ENCODE assay signal across 21 cellular contexts in the genomic region with DNA sequence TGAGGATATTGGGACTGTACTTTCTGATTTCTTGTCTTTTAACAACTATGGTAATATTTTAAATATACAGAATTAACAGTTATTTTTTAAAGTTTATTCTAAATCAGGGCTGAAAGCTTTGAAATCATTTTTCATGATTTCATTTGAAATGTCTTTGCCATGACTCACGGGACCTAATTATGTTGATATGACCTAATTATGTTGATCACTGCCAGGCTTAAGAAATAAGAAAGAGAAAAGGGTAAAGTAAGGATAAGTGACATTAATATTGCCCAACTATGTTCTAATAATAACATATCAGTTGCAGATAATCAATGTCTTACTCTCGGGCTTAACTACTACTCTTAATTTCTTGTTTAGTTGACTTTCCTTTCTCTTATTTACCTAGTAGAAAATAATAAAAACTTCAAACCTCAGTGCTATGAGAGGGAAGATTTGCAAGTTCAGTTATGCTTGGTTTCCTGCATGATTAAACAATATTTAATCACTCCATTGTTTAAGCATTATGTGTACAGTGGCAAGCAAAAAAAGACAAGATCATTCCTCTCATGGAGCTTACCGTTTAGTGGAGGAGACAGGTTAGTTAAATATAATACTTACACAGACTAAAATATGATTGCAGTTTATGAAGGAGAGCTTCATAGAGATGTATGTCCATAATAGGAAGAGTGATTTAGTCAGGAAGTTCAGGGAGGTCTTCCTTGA.
DNase-seq lines count a peak whose midpoint lies in the region; ATAC-seq, FAIRE-seq and TF ChIP-seq lines count a peak whose summit lies in the region.
"Had no signal": no experiment of that assay in that cellular context is flagged by ENCODE, and none has a peak within 500 bp of the region (broad histone marks: within the 10 kb centered on the region; RNA-seq: fewer than 3 reads in every experiment).

No MANE protein-coding gene starts in this region.

- peaks cover 2% of the 10 kb centered on the region for H3K36me3 Mint-ChIP-seq in T-helper 17 cell (ENCODE audit: low read depth)

- H3K9ac ChIP-seq in fibroblast of lung (ENCODE audit: insufficient read depth, low read length): no peak overlapping the region

- peaks cover 4% of the 10 kb centered on the region for H3K36me3 ChIP-seq in fibroblast of lung (ENCODE audit: control insufficient read depth, insufficient read depth, low read length)
- peaks cover 18% of the 10 kb centered on the region for H3K36me3 ChIP-seq in osteoblast (ENCODE audit: insufficient read depth, low read length)

- H4K20me1 ChIP-seq in fibroblast of lung (ENCODE audit: control insufficient read depth, extremely low read depth, insufficient read depth, low read length) (no peaks in the 10 kb centered on the region), osteoblast (ENCODE audit: insufficient read depth, low read length) (no peaks in the 10 kb centered on the region)

- H3K27me3 ChIP-seq in fibroblast of lung (ENCODE audit: control insufficient read depth, insufficient read depth, low read length): no peaks in the 10 kb centered on the region
- no peaks in the 10 kb centered on the region for H3K27me3 ChIP-seq in osteoblast (ENCODE audit: insufficient read depth, low read length)
- H3K27me3 ChIP-seq: colonic mucosa, MG63 had no signal

- H3K4me2 ChIP-seq in fibroblast of lung (ENCODE audit: extremely low read depth, insufficient read depth, low read length): no peak overlapping the region
- H3K4me2 ChIP-seq in osteoblast (ENCODE audit: insufficient read depth, low read length): no peak overlapping the region

- peaks cover 3% of the 10 kb centered on the region for H3K4me1 Mint-ChIP-seq in T-helper 17 cell
- H3K4me1 Mint-ChIP-seq: activated CD4-positive, alpha-beta memory T cell treated with anti-CD3 and anti-CD28 coated beads, Interleukin-2, amount 10 ng/mL, durations not matched to agents 7 days and 5 days; CD14-positive monocyte; neural crest cell had no signal

- H3K4me3 Mint-ChIP-seq in T-helper 17 cell: no peak overlapping the region
- H3K4me3 Mint-ChIP-seq: activated CD4-positive, alpha-beta memory T cell treated with anti-CD3 and anti-CD28 coated beads, Interleukin-2, amount 10 ng/mL, durations not matched to agents 7 days and 5 days; activated T-helper 1 cell treated with anti-CD3 and anti-CD28 coated beads, Interleukin-12 subunit alpha, Interleukin-12 subunit beta, Interleukin-2, Interleukin-4 antibody, amounts not matched to agents 30 ng/mL and 10 ng/mL and 1 ng/mL, durations not matched to agents 14 hours and 24 hours and 36 hours; CD14-positive monocyte; neural crest cell had no signal

- H2AFZ ChIP-seq in fibroblast of lung (ENCODE audit: low read length): no peak overlapping the region
- no peak overlapping the region for H2AFZ ChIP-seq in osteoblast (ENCODE audit: low read length)

- no peak for ATAC-seq in T-helper 17 cell
- ATAC-seq: GM12878, right cardiac atrium had no signal

- H3K9me3 ChIP-seq in T-helper 17 cell (ENCODE audit: control insufficient read depth, low read length, poor library complexity, severe bottlenecking) (no peaks in the 10 kb centered on the region), fibroblast of lung (ENCODE audit: control insufficient read depth, insufficient read depth, low read depth, low read length) (no peaks in the 10 kb centered on the region), osteoblast (ENCODE audit: low read depth, low read length) (no peaks in the 10 kb centered on the region)
- H3K9me3 ChIP-seq: colonic mucosa, MG63 had no signal

- no peak for DNase-seq in T-helper 17 cell
- DNase-seq in fibroblast of lung (ENCODE audit: low read depth in 2 of 2): peak; percentile 20 to 49
- DNase-seq in osteoblast (ENCODE audit: insufficient read length, low spot score, missing footprints): no peak
- no peak for DNase-seq in foreskin melanocyte
- DNase-seq in RCC 7860 (ENCODE audit: low spot score): no peak
- no peak for DNase-seq in COLO829 (ENCODE audit: low spot score)
- DNase-seq: activated CD4-positive, alpha-beta memory T cell treated with anti-CD3 and anti-CD28 coated beads, Interleukin-2, amount 10 ng/mL, durations not matched to agents 7 days and 5 days; anterior cingulate cortex; colonic mucosa; mammary epithelial cell; MG63; NCI-H187 treated with DMSO at 0.1 percent for 48 hours; NCI-H446 treated with DMSO at 0.1 percent for 48 hours; right cardiac atrium; substantia nigra had no signal

- H3K79me2 ChIP-seq in fibroblast of lung (ENCODE audit: control insufficient read depth, insufficient read depth, low read length): no peaks in the 10 kb centered on the region
- H3K79me2 ChIP-seq in osteoblast (ENCODE audit: insufficient read depth, low read length): no peaks in the 10 kb centered on the region

- H3K27ac ChIP-seq in fibroblast of lung (ENCODE audit: insufficient read depth, low read length) (no peak overlapping the region), osteoblast (ENCODE audit: low read depth, low read length) (peak overlapping the region; percentile 24)
- H3K27ac ChIP-seq: colonic mucosa, SK-N-MC had no signal

- no peaks in the 10 kb centered on the region for H3K4me1 ChIP-seq in fibroblast of lung (ENCODE audit: control insufficient read depth, extremely low read depth, insufficient read depth, low read length)
- peaks cover 19% of the 10 kb centered on the region for H3K4me1 ChIP-seq in osteoblast (ENCODE audit: insufficient read depth, low read length)
- H3K4me1 ChIP-seq: colonic mucosa had no signal

- H3K4me3 ChIP-seq in fibroblast of lung (replicated peaks in 1 of 4; ENCODE audit: control extremely low read depth in 1 of 4, insufficient read depth in 1 of 4, low read depth in 3 of 4, low read length in 4 of 4) (no peak overlapping the region), osteoblast (ENCODE audit: insufficient read depth, low read length) (no peak overlapping the region)
- H3K4me3 ChIP-seq: colonic mucosa, GM12878, MG63, SK-N-MC had no signal

- peak overlapping the region; percentile 68 for H3K27ac Mint-ChIP-seq in T-helper 17 cell
- H3K27ac Mint-ChIP-seq: activated CD4-positive, alpha-beta memory T cell treated with anti-CD3 and anti-CD28 coated beads, Interleukin-2, amount 10 ng/mL, durations not matched to agents 7 days and 5 days; activated T-helper 1 cell treated with anti-CD3 and anti-CD28 coated beads, Interleukin-12 subunit alpha, Interleukin-12 subunit beta, Interleukin-2, Interleukin-4 antibody, amounts not matched to agents 30 ng/mL and 10 ng/mL and 1 ng/mL, durations not matched to agents 14 hours and 24 hours and 36 hours; CD14-positive monocyte had no signal

- FAIRE-seq in G401.6 (lab: Jason Lieb, UNC) (peak; percentile 63), RCC 7860 (lab: Jason Lieb, UNC) (no peak)

- TF ChIP-seq CTCF in fibroblast of lung (conservative IDR thresholded peaks at IDR 0.05 in 1 of 2, IDR thresholded peaks at IDR 0.05 in 1 of 2; ENCODE audit: low read depth in 1 of 2, low read length in 2 of 2) (no peak), osteoblast (IDR thresholded peaks at IDR 0.05; ENCODE audit: extremely low read depth, low read depth, low read length) (no peak)

- no peaks in the 10 kb centered on the region for H3K27me3 Mint-ChIP-seq in T-helper 17 cell
- H3K27me3 Mint-ChIP-seq: activated CD4-positive, alpha-beta memory T cell treated with anti-CD3 and anti-CD28 coated beads, Interleukin-2, amount 10 ng/mL, durations not matched to agents 7 days and 5 days had no signal

Comparison
In these comparisons a context has a peak if more than half of its experiments do, and no peak if none do; other contexts are left out.
1. DNase-seq: peak in fibroblast of lung (2 of 2); none in T-helper 17 cell (0 of 3), osteoblast (single experiment), foreskin melanocyte (single experiment), RCC 7860 (single experiment) and COLO829 (single experiment).